Comparison of ENCODE assay signal across 26 cellular contexts in the genomic region with DNA sequence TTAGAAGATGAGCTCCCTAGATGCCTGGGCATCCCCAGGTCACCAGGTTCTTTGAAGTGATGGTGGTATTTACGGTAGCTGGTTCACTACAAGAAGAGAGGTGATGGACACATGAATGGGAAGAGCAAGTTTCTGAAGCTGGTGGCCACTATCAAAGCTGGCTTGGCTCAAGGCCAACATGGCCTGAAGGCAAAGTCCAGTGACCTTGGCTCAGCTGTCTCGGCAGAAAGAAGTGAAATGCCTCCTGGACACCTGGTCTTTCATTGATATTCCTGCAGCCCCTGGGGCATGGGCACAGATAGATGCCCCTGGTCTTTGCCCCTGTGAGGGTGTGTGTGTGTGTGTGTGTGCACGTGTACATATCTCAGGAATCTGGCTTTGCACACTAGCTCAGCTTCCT.
"Had no signal": no experiment of that assay in that cellular context is flagged by ENCODE, and none has a peak within 500 bp of the region (broad histone marks: within the 10 kb centered on the region; RNA-seq: fewer than 3 reads in every experiment).

No MANE protein-coding gene starts in this region.

- H3K4me1 Mint-ChIP-seq: immature natural killer cell, neural progenitor cell had no signal

- H3K27me3 ChIP-seq: esophagus muscularis mucosa, gastroesophageal sphincter, neural progenitor cell, pancreas, suprapubic skin, tibial nerve, upper lobe of right lung, vagina had no signal

- DNase-seq: effector memory CD8-positive, alpha-beta T cell; foreskin fibroblast; glutamatergic neuron; immature natural killer cell; left ventricle myocardium inferior; mesenchymal stem cell; midbrain; occipital lobe; stimulated activated CD4-positive, alpha-beta T cell treated with anti-CD3 and anti-CD28 coated beads, Interleukin-2, amount 100 ng/mL, for 48 hours; stimulated activated naive CD4-positive, alpha-beta T cell treated with Interleukin-2 at 50 U/mL for 16 hours; upper lobe of right lung had no signal

- H3K4me1 ChIP-seq: esophagus muscularis mucosa, gastroesophageal sphincter, left ventricle myocardium inferior, neural progenitor cell, pancreas, suprapubic skin, tibial nerve, upper lobe of right lung, vagina had no signal

- ATAC-seq: effector memory CD8-positive, alpha-beta T cell; gastroesophageal sphincter; natural killer cell treated with Interleukin-12 subunit alpha and Interleukin-12 subunit beta and Interleukin-15 and Interleukin-18, amount 100 ng/mL, for 72 hours; pancreas; right cardiac atrium; upper lobe of right lung had no signal

- H3K9me3 Mint-ChIP-seq: effector memory CD8-positive, alpha-beta T cell had no signal

- H3K36me3 ChIP-seq: esophagus muscularis mucosa, gastroesophageal sphincter, left ventricle myocardium inferior, neural progenitor cell, pancreas, suprapubic skin, tibial nerve, upper lobe of right lung, vagina had no signal

- H3K36me3 Mint-ChIP-seq: immature natural killer cell; natural killer cell treated with Interleukin-12 subunit alpha and Interleukin-12 subunit beta and Interleukin-15 and Interleukin-18, amount 100 ng/mL, for 72 hours had no signal

- H3K27ac Mint-ChIP-seq: dendritic cell treated with granulocyte-macrophage colony-stimulating factor and Interleukin-4, amounts not matched to agents 40 ng/mL and 50 ng/mL, for 4 days; effector memory CD8-positive, alpha-beta T cell; immature natural killer cell; natural killer cell treated with Interleukin-12 subunit alpha and Interleukin-12 subunit beta and Interleukin-15 and Interleukin-18, amount 100 ng/mL, for 72 hours; progenitor cell of endocrine pancreas had no signal

- H3K27ac ChIP-seq: epithelial cell of prostate, esophagus muscularis mucosa, gastroesophageal sphincter, left ventricle myocardium inferior, neural progenitor cell, pancreas, suprapubic skin, tibial nerve, upper lobe of right lung, vagina had no signal

- H3K9me3 ChIP-seq: esophagus muscularis mucosa, gastroesophageal sphincter, left ventricle myocardium inferior, pancreas, suprapubic skin, tibial nerve, upper lobe of right lung, vagina had no signal

- H3K4me2 ChIP-seq: neural progenitor cell, smooth muscle cell had no signal

- H3K4me3 Mint-ChIP-seq: dendritic cell treated with granulocyte-macrophage colony-stimulating factor and Interleukin-4, amounts not matched to agents 40 ng/mL and 50 ng/mL, for 4 days; effector memory CD8-positive, alpha-beta T cell; immature natural killer cell; natural killer cell treated with Interleukin-12 subunit alpha and Interleukin-12 subunit beta and Interleukin-15 and Interleukin-18, amount 100 ng/mL, for 72 hours; neural progenitor cell had no signal

- H2AFZ ChIP-seq: neural progenitor cell had no signal

- H3K27me3 Mint-ChIP-seq: dendritic cell treated with granulocyte-macrophage colony-stimulating factor and Interleukin-4, amounts not matched to agents 40 ng/mL and 50 ng/mL, for 4 days; natural killer cell treated with Interleukin-12 subunit alpha and Interleukin-12 subunit beta and Interleukin-15 and Interleukin-18, amount 100 ng/mL, for 72 hours; progenitor cell of endocrine pancreas had no signal

- H3K4me3 ChIP-seq: esophagus muscularis mucosa, gastroesophageal sphincter, left ventricle myocardium inferior, lung, neural progenitor cell, pancreas, smooth muscle cell, suprapubic skin, tibial nerve, upper lobe of right lung, vagina had no signal

- H3K9ac ChIP-seq: neural progenitor cell had no signal

- FAIRE-seq: keratinocyte, pancreas had no signal
